13 cellular contexts compared by ENCODE assay signal in genomic region chr1:113875714-113876113, GRCh38. TPM values are rescaled to one million over a fixed set of nuclear protein-coding genes. Genes with fewer than 3 reads are reported as not detected.
DNase-seq lines count a peak whose midpoint lies in the region; ATAC-seq and TF ChIP-seq lines count a peak whose summit lies in the region.
"Had no signal": no experiment of that assay in that cellular context is flagged by ENCODE, and none has a peak within 500 bp of the region (broad histone marks: within the 10 kb centered on the region; RNA-seq: fewer than 3 reads in every experiment).

No MANE protein-coding gene starts in this region.

- intact Hi-C loops in activated CD8-positive, alpha-beta T cell treated with anti-CD3 and anti-CD28 coated beads for 36 hours (cut with micrococcal nuclease): no loop called here

- H3K9me3 Mint-ChIP-seq in activated CD8-positive, alpha-beta T cell treated with anti-CD3 and anti-CD28 coated beads for 36 hours: no peaks in the 10 kb centered on the region
- H3K9me3 Mint-ChIP-seq in activated CD8-positive, alpha-beta T cell treated with anti-CD3 and anti-CD28 coated beads, Interleukin-2, amount 10 ng/mL, durations not matched to agents 7 days and 5 days (ENCODE audit: insufficient read depth): peaks cover 6% of the 10 kb centered on the region
- H3K9me3 Mint-ChIP-seq in T-helper 2 cell treated with Interferon-gamma antibody and Interleukin-4, amounts not matched to agents 5 μg/mL and 100 μg/mL, for 36 hours: peaks cover 7% of the 10 kb centered on the region
- H3K9me3 Mint-ChIP-seq in stimulated activated effector memory CD8-positive, alpha-beta T cell treated with anti-CD3 and anti-CD28 coated beads, Interleukin-12 subunit alpha, Interleukin-12 subunit beta, amount 100 ng/mL, for 72 hours: no peaks in the 10 kb centered on the region
- H3K9me3 Mint-ChIP-seq: memory B cell had no signal

- POLR2A ChIA-PET in activated CD8-positive, alpha-beta T cell treated with anti-CD3 and anti-CD28 coated beads for 36 hours (lab: Charles Lee): interaction anchor here (1.1 to 3.4 kb wide), 3 partner anchors 20 to 54 kb away, joined by 3 to 14 read pairs (median 6); partner anchors contain the start of genes AP4B1 and HIPK1
- POLR2A ChIA-PET in activated CD8-positive, alpha-beta T cell treated with anti-CD3 and anti-CD28 coated beads, Interleukin-2, amount 10 ng/mL, durations not matched to agents 7 days and 5 days (lab: Charles Lee): interaction anchor here (0.8 to 4.9 kb wide), 4 partner anchors 17 to 54 kb away, joined by 3 to 26 read pairs (median 10); partner anchors contain the start of genes AP4B1 and HIPK1
- POLR2A ChIA-PET in HEK293T (lab: Yijun Ruan, JAX): no interaction called here

- peaks cover 59% of the 10 kb centered on the region for H3K4me1 Mint-ChIP-seq in activated CD8-positive, alpha-beta T cell treated with anti-CD3 and anti-CD28 coated beads for 36 hours (ENCODE audit: low read depth)
- peaks cover 71% of the 10 kb centered on the region for H3K4me1 Mint-ChIP-seq in activated CD8-positive, alpha-beta T cell treated with anti-CD3 and anti-CD28 coated beads, Interleukin-2, amount 10 ng/mL, durations not matched to agents 7 days and 5 days (ENCODE audit: low read depth)
- H3K4me1 Mint-ChIP-seq in T-helper 2 cell treated with Interferon-gamma antibody and Interleukin-4, amounts not matched to agents 5 μg/mL and 100 μg/mL, for 36 hours (ENCODE audit: low read depth): peaks cover 74% of the 10 kb centered on the region
- H3K4me1 Mint-ChIP-seq in stimulated activated effector memory CD8-positive, alpha-beta T cell treated with anti-CD3 and anti-CD28 coated beads, Interleukin-12 subunit alpha, Interleukin-12 subunit beta, amount 100 ng/mL, for 72 hours: peaks cover 56% of the 10 kb centered on the region

- TF ChIP-seq CTCF in activated CD8-positive, alpha-beta T cell treated with anti-CD3 and anti-CD28 coated beads for 36 hours (IDR thresholded peaks at IDR 0.05): no peak

- DNase-seq in activated CD8-positive, alpha-beta T cell treated with anti-CD3 and anti-CD28 coated beads for 36 hours: no peak
- no peak for DNase-seq in activated CD8-positive, alpha-beta T cell treated with anti-CD3 and anti-CD28 coated beads, Interleukin-2, amount 10 ng/mL, durations not matched to agents 7 days and 5 days
- no peak for DNase-seq in T-helper 2 cell treated with Interferon-gamma antibody and Interleukin-4, amounts not matched to agents 5 μg/mL and 100 μg/mL, for 36 hours (ENCODE audit: low spot score)
- DNase-seq in stimulated activated effector memory CD8-positive, alpha-beta T cell treated with anti-CD3 and anti-CD28 coated beads, Interleukin-12 subunit alpha, Interleukin-12 subunit beta, amount 100 ng/mL, for 72 hours (ENCODE audit: low spot score in 2 of 2): no peak
- no peak for DNase-seq in HEK293T (ENCODE audit: extremely low spot score)
- no peak for DNase-seq in A172 (ENCODE audit: low spot score)
- no peak for DNase-seq in NCI-H748 treated with DMSO at 0.1 percent for 48 hours (lab: John Stamatoyannopoulos, UW)
- DNase-seq: activated CD8-positive, alpha-beta memory T cell treated with anti-CD3 and anti-CD28 coated beads, Interleukin-2, amount 50 U/mL, for 4 hours; NCI-H2029 treated with DMSO at 0.1 percent for 48 hours; stimulated activated CD4-positive, alpha-beta T cell treated with anti-CD3 and anti-CD28 coated beads, Interleukin-4, amount 100 ng/mL, for 1 hour had no signal

- ATAC-seq in activated CD8-positive, alpha-beta T cell treated with anti-CD3 and anti-CD28 coated beads for 36 hours: no peak
- no peak for ATAC-seq in activated CD8-positive, alpha-beta T cell treated with anti-CD3 and anti-CD28 coated beads, Interleukin-2, amount 10 ng/mL, durations not matched to agents 7 days and 5 days
- peak; percentile 29 for ATAC-seq in HG02642 (IDR thresholded peaks at IDR 0.05; ENCODE audit: poor library complexity, unreplicated experiment)
- peak; percentile 52 for ATAC-seq in stimulated activated effector memory CD8-positive, alpha-beta T cell treated with anti-CD3 and anti-CD28 coated beads, Interleukin-12 subunit alpha, Interleukin-12 subunit beta, amount 100 ng/mL, for 72 hours

- H3K36me3 Mint-ChIP-seq in activated CD8-positive, alpha-beta T cell treated with anti-CD3 and anti-CD28 coated beads for 36 hours (ENCODE audit: low read depth): peaks cover 8% of the 10 kb centered on the region
- H3K36me3 Mint-ChIP-seq in activated CD8-positive, alpha-beta T cell treated with anti-CD3 and anti-CD28 coated beads, Interleukin-2, amount 10 ng/mL, durations not matched to agents 7 days and 5 days (ENCODE audit: low read depth): peaks cover 16% of the 10 kb centered on the region
- peaks cover 11% of the 10 kb centered on the region for H3K36me3 Mint-ChIP-seq in T-helper 2 cell treated with Interferon-gamma antibody and Interleukin-4, amounts not matched to agents 5 μg/mL and 100 μg/mL, for 36 hours (ENCODE audit: low read depth)
- H3K36me3 Mint-ChIP-seq in stimulated activated effector memory CD8-positive, alpha-beta T cell treated with anti-CD3 and anti-CD28 coated beads, Interleukin-12 subunit alpha, Interleukin-12 subunit beta, amount 100 ng/mL, for 72 hours: peaks cover 10% of the 10 kb centered on the region
- H3K36me3 Mint-ChIP-seq: memory B cell had no signal

- no peaks in the 10 kb centered on the region for H3K27me3 Mint-ChIP-seq in activated CD8-positive, alpha-beta T cell treated with anti-CD3 and anti-CD28 coated beads for 36 hours
- H3K27me3 Mint-ChIP-seq in activated CD8-positive, alpha-beta T cell treated with anti-CD3 and anti-CD28 coated beads, Interleukin-2, amount 10 ng/mL, durations not matched to agents 7 days and 5 days (ENCODE audit: low read depth): no peaks in the 10 kb centered on the region
- H3K27me3 Mint-ChIP-seq in T-helper 2 cell treated with Interferon-gamma antibody and Interleukin-4, amounts not matched to agents 5 μg/mL and 100 μg/mL, for 36 hours (ENCODE audit: low read depth): no peaks in the 10 kb centered on the region
- H3K27me3 Mint-ChIP-seq: IgD-negative memory B cell, memory B cell had no signal

- CTCF ChIA-PET in activated CD8-positive, alpha-beta T cell treated with anti-CD3 and anti-CD28 coated beads for 36 hours (lab: Charles Lee): interaction anchor here (0.7 to 3.4 kb wide), 3 partner anchors 11 to 28 kb away, joined by 3 to 15 read pairs (median 3); partner anchors contain the start of genes AP4B1 and DCLRE1B
- CTCF ChIA-PET in activated CD8-positive, alpha-beta T cell treated with anti-CD3 and anti-CD28 coated beads, Interleukin-2, amount 10 ng/mL, durations not matched to agents 7 days and 5 days (lab: Charles Lee): interaction anchor here (1.1 to 4.0 kb wide), 11 partner anchors 8 to 803 kb away, joined by 3 to 33 read pairs (median 5); partner anchors contain the start of genes AP4B1, BCL2L15 and LRIG2
- CTCF ChIA-PET in HEK293T (lab: Yijun Ruan, JAX): no interaction called here

- H3K27ac Mint-ChIP-seq in activated CD8-positive, alpha-beta T cell treated with anti-CD3 and anti-CD28 coated beads for 36 hours: peak overlapping the region; percentile 90
- no peak overlapping the region for H3K27ac Mint-ChIP-seq in activated CD8-positive, alpha-beta T cell treated with anti-CD3 and anti-CD28 coated beads, Interleukin-2, amount 10 ng/mL, durations not matched to agents 7 days and 5 days
- peak overlapping the region; percentile 15 for H3K27ac Mint-ChIP-seq in T-helper 2 cell treated with Interferon-gamma antibody and Interleukin-4, amounts not matched to agents 5 μg/mL and 100 μg/mL, for 36 hours
- H3K27ac Mint-ChIP-seq in stimulated activated effector memory CD8-positive, alpha-beta T cell treated with anti-CD3 and anti-CD28 coated beads, Interleukin-12 subunit alpha, Interleukin-12 subunit beta, amount 100 ng/mL, for 72 hours: peak overlapping the region; percentile 85
- H3K27ac Mint-ChIP-seq: memory B cell had no signal

- no peak overlapping the region for H3K4me3 Mint-ChIP-seq in activated CD8-positive, alpha-beta T cell treated with anti-CD3 and anti-CD28 coated beads for 36 hours
- H3K4me3 Mint-ChIP-seq in activated CD8-positive, alpha-beta T cell treated with anti-CD3 and anti-CD28 coated beads, Interleukin-2, amount 10 ng/mL, durations not matched to agents 7 days and 5 days: no peak overlapping the region
- peak overlapping the region; percentile 8 for H3K4me3 Mint-ChIP-seq in T-helper 2 cell treated with Interferon-gamma antibody and Interleukin-4, amounts not matched to agents 5 μg/mL and 100 μg/mL, for 36 hours
- H3K4me3 Mint-ChIP-seq in stimulated activated effector memory CD8-positive, alpha-beta T cell treated with anti-CD3 and anti-CD28 coated beads, Interleukin-12 subunit alpha, Interleukin-12 subunit beta, amount 100 ng/mL, for 72 hours: peak overlapping the region; percentile 40
- H3K4me3 Mint-ChIP-seq: memory B cell had no signal

TF ChIP-seq in HEK293T, 16 proteins besides CTCF, POLR2A, EP300 and RAD21 (continues in another document):
- TF ChIP-seq SUZ12 (IDR thresholded peaks at IDR 0.05) (no peak), FOXA1 (IDR thresholded peaks at IDR 0.05) (no peak), L3MBTL2 (conservative IDR thresholded peaks at IDR 0.05) (no peak), TARDBP (IDR thresholded peaks at IDR 0.05) (no peak)

RNA-seq across cellular contexts. Expression of gene PTPN22, which starts 4.2 kb away (rescaled TPM):
- 10 to 100 TPM; 54.0 to 56.0 TPM for total RNA-seq in activated CD8-positive, alpha-beta T cell treated with anti-CD3 and anti-CD28 coated beads for 36 hours
- 10 to 100 TPM; 74.8 to 78.9 TPM for total RNA-seq in activated CD8-positive, alpha-beta T cell treated with anti-CD3 and anti-CD28 coated beads, Interleukin-2, amount 10 ng/mL, durations not matched to agents 7 days and 5 days
- 0.29 and 0.74 TPM in 2 replicates for total RNA-seq in A172 (2014; rRNA removed; shearing (Covaris generic))

RNA-seq across cellular contexts. Expression of gene BCL2L15, which starts 11.7 kb away (rescaled TPM):
- total RNA-seq in activated CD8-positive, alpha-beta T cell treated with anti-CD3 and anti-CD28 coated beads for 36 hours: under 1 TPM; 0.40 to 0.61 TPM
- total RNA-seq in activated CD8-positive, alpha-beta T cell treated with anti-CD3 and anti-CD28 coated beads, Interleukin-2, amount 10 ng/mL, durations not matched to agents 7 days and 5 days: 1 to 10 TPM; 1.0 to 1.1 TPM
- total RNA-seq in A172 (2014; rRNA removed; shearing (Covaris generic)): 0.57 and 4.2 TPM in 2 replicates

RNA-seq across cellular contexts. Expression of gene AP4B1, which starts 28.9 kb away (rescaled TPM):
- total RNA-seq in activated CD8-positive, alpha-beta T cell treated with anti-CD3 and anti-CD28 coated beads for 36 hours: 10 to 100 TPM; 38.2 to 38.5 TPM
- total RNA-seq in activated CD8-positive, alpha-beta T cell treated with anti-CD3 and anti-CD28 coated beads, Interleukin-2, amount 10 ng/mL, durations not matched to agents 7 days and 5 days: 10 to 100 TPM; 42.9 to 44.9 TPM
- 18.0 and 23.8 TPM in 2 replicates for total RNA-seq in A172 (2014; rRNA removed; shearing (Covaris generic))

RNA-seq across cellular contexts. Expression of gene DCLRE1B, which starts 29.4 kb away (rescaled TPM):
- 10 to 100 TPM; 19.1 to 19.3 TPM for total RNA-seq in activated CD8-positive, alpha-beta T cell treated with anti-CD3 and anti-CD28 coated beads for 36 hours
- total RNA-seq in activated CD8-positive, alpha-beta T cell treated with anti-CD3 and anti-CD28 coated beads, Interleukin-2, amount 10 ng/mL, durations not matched to agents 7 days and 5 days: 10 to 100 TPM; 19.6 to 19.7 TPM
- total RNA-seq in A172 (2014; rRNA removed; shearing (Covaris generic)): 14.4 and 14.5 TPM in 2 replicates

RNA-seq across cellular contexts. Expression of gene HIPK1, which starts 53.4 kb away (rescaled TPM):
- 10 to 100 TPM; 42.8 to 45.1 TPM for total RNA-seq in activated CD8-positive, alpha-beta T cell treated with anti-CD3 and anti-CD28 coated beads for 36 hours
- total RNA-seq in activated CD8-positive, alpha-beta T cell treated with anti-CD3 and anti-CD28 coated beads, Interleukin-2, amount 10 ng/mL, durations not matched to agents 7 days and 5 days: 10 to 100 TPM; 89.3 to 92.7 TPM
- 12.2 and 14.7 TPM in 2 replicates for total RNA-seq in A172 (2014; rRNA removed; shearing (Covaris generic))

Comparison
In these comparisons a context has a peak if more than half of its experiments do, and no peak if none do; other contexts are left out.
1. ATAC-seq: peak in HG02642 (single experiment) and stimulated activated effector memory CD8-positive, alpha-beta T cell treated with anti-CD3 and anti-CD28 coated beads, Interleukin-12 subunit alpha, Interleukin-12 subunit beta, amount 100 ng/mL, for 72 hours (single experiment); none in activated CD8-positive, alpha-beta T cell treated with anti-CD3 and anti-CD28 coated beads for 36 hours (single experiment) and activated CD8-positive, alpha-beta T cell treated with anti-CD3 and anti-CD28 coated beads, Interleukin-2, amount 10 ng/mL, durations not matched to agents 7 days and 5 days (single experiment).
2. H3K4me3 Mint-ChIP-seq: peak in T-helper 2 cell treated with Interferon-gamma antibody and Interleukin-4, amounts not matched to agents 5 μg/mL and 100 μg/mL, for 36 hours (single experiment) and stimulated activated effector memory CD8-positive, alpha-beta T cell treated with anti-CD3 and anti-CD28 coated beads, Interleukin-12 subunit alpha, Interleukin-12 subunit beta, amount 100 ng/mL, for 72 hours (single experiment); none in activated CD8-positive, alpha-beta T cell treated with anti-CD3 and anti-CD28 coated beads for 36 hours (single experiment) and activated CD8-positive, alpha-beta T cell treated with anti-CD3 and anti-CD28 coated beads, Interleukin-2, amount 10 ng/mL, durations not matched to agents 7 days and 5 days (single experiment).
3. RNA of gene PTPN22, which starts 4.2 kb away (total RNA-seq): 74.8 to 78.9 TPM in activated CD8-positive, alpha-beta T cell treated with anti-CD3 and anti-CD28 coated beads, Interleukin-2, amount 10 ng/mL, durations not matched to agents 7 days and 5 days and 54.0 to 56.0 TPM in activated CD8-positive, alpha-beta T cell treated with anti-CD3 and anti-CD28 coated beads for 36 hours; 0.29 to 0.74 TPM in A172; every median in the first group is over 10 times any median in the second.